In genomic region chr12:52865090-52865944, GRCh38 we compare ENCODE assay signal across 7 cellular contexts. TPM values are rescaled to one million over a fixed set of nuclear protein-coding genes. Genes with fewer than 3 reads are reported as not detected.
DNase-seq lines count a peak whose midpoint lies in the region; ATAC-seq and TF ChIP-seq lines count a peak whose summit lies in the region.

No MANE protein-coding gene starts in this region.

- no peaks in the 10 kb centered on the region for H3K27me3 ChIP-seq in RWPE2 (ENCODE audit: insufficient read depth, poor library complexity, severe bottlenecking)
- no peaks in the 10 kb centered on the region for H3K27me3 ChIP-seq in endodermal cell (ENCODE audit: control insufficient read depth, insufficient read depth, low read length, poor library complexity, severe bottlenecking)
- H3K27me3 ChIP-seq in aorta (ENCODE audit: control insufficient read depth in 1 of 2, insufficient read depth in 2 of 2, low read length in 1 of 2), result no peaks in the 10 kb centered on the region

- peaks cover 3% of the 10 kb centered on the region for H3K27me3 Mint-ChIP-seq in endodermal cell (ENCODE audit: insufficient read depth)

- H3K4me1 ChIP-seq in RWPE2 (ENCODE audit: insufficient read depth, poor library complexity, severe bottlenecking) (peaks cover 22% of the 10 kb centered on the region), endodermal cell (ENCODE audit: control insufficient read depth, insufficient read depth, low read length) (no peaks in the 10 kb centered on the region), aorta (ENCODE audit: control insufficient read depth in 1 of 2, insufficient read depth in 2 of 2, low read length in 2 of 2) (no peaks in the 10 kb centered on the region)

- no peak overlapping the region for H3K9ac ChIP-seq in endodermal cell (ENCODE audit: extremely low read depth, low read length, poor library complexity, severe bottlenecking)

- intact Hi-C loops in aorta (cut with DNase I), result no loop called here

- H3K36me3 Mint-ChIP-seq in endodermal cell (ENCODE audit: low read depth), result no peaks in the 10 kb centered on the region

- no peak overlapping the region for H3K27ac Mint-ChIP-seq in endodermal cell

- no peak overlapping the region for H3K27ac ChIP-seq in RWPE2 (ENCODE audit: poor library complexity, severe bottlenecking)
- H3K27ac ChIP-seq in endodermal cell (ENCODE audit: low read depth, low read length), result no peak overlapping the region
- H3K27ac ChIP-seq in aorta (ENCODE audit: low read depth in 1 of 2, low read length in 2 of 2), result no peak overlapping the region

- peak; percentile 81 for DNase-seq in ELR (ENCODE audit: low read depth)
- no peak for DNase-seq in RWPE2 (ENCODE audit: low spot score)
- DNase-seq in endodermal cell, result peak; percentile 98
- peak; percentile 20 for DNase-seq in midbrain (lab: John Stamatoyannopoulos, UW)
- DNase-seq in aorta, result peak; percentile 66 to 84

- no peaks in the 10 kb centered on the region for H3K9me3 ChIP-seq in RWPE2 (ENCODE audit: severe bottlenecking)
- no peaks in the 10 kb centered on the region for H3K9me3 ChIP-seq in endodermal cell (ENCODE audit: control insufficient read depth, low read length)
- H3K9me3 ChIP-seq in aorta (ENCODE audit: control insufficient read depth, low read length), result no peaks in the 10 kb centered on the region

- H3K4me1 Mint-ChIP-seq in endodermal cell, result no peaks in the 10 kb centered on the region

- peak; percentile 86 for TF ChIP-seq CTCF in LNCAP (IDR thresholded peaks at IDR 0.05)
- TF ChIP-seq CTCF in RWPE2 (IDR thresholded peaks at IDR 0.05; ENCODE audit: poor library complexity, severe bottlenecking), result peak; percentile 86
- peak; percentile 93 for TF ChIP-seq CTCF in endodermal cell (conservative IDR thresholded peaks at IDR 0.05)

- WGBS in endodermal cell (ENCODE audit: insufficient coverage in 1 of 2, insufficient read length in 1 of 2), 2 experiments, result 54 to 62% methylated on average over 10 of the region's 10 CpGs
- WGBS in aorta, 2 donors, result 50 to 55% methylated on average over 10 of the region's 10 CpGs

- H3K9me3 Mint-ChIP-seq in endodermal cell, result no peaks in the 10 kb centered on the region

- peak; percentile 61 for ATAC-seq in RWPE2 (ENCODE audit: low read depth)
- ATAC-seq in aorta (ENCODE audit: low FRiP score), result peak; percentile 43
- no peak for ATAC-seq in HG02852 (IDR thresholded peaks at IDR 0.05; ENCODE audit: unreplicated experiment)

- H3K4me3 Mint-ChIP-seq in endodermal cell, result no peak overlapping the region

- H3K36me3 ChIP-seq in RWPE2 (ENCODE audit: low read depth) (no peaks in the 10 kb centered on the region), endodermal cell (ENCODE audit: control insufficient read depth, insufficient read depth, low read length) (no peaks in the 10 kb centered on the region), aorta (ENCODE audit: control insufficient read depth in 1 of 2, insufficient read depth in 2 of 2, low read length in 1 of 2) (no peaks in the 10 kb centered on the region)

- no peak overlapping the region for H3K4me3 ChIP-seq in RWPE2 (ENCODE audit: severe bottlenecking)
- no peak overlapping the region for H3K4me3 ChIP-seq in endodermal cell (ENCODE audit: low read length)
- no peak overlapping the region for H3K4me3 ChIP-seq in aorta (ENCODE audit: low read length in 2 of 2)

RNA-seq across cellular contexts. Expression of gene KRT78, which starts 16.5 kb away (rescaled TPM):
- total RNA-seq in endodermal cell (not detected), aorta (not detected)
- not detected for polyA plus RNA-seq in endodermal cell (2013, experiment 1 of 2)
- not detected for polyA plus RNA-seq in endodermal cell (2013, experiment 2 of 2)
- polyA plus RNA-seq in aorta, result 1 to 10 TPM in 1 of 2 donors, under 1 TPM in 1; 0.10 to 2.0 TPM

RNA-seq across cellular contexts. Expression of gene KRT79, which starts 31.2 kb away (rescaled TPM):
- total RNA-seq in endodermal cell (not detected), aorta (not detected)
- polyA plus RNA-seq in endodermal cell (2013, experiment 1 of 2), result not detected
- polyA plus RNA-seq in endodermal cell (2013, experiment 2 of 2), result not detected
- not detected for polyA plus RNA-seq in aorta

RNA-seq across cellular contexts. Expression of gene KRT8, which starts 39.6 kb away (rescaled TPM):
- 1,000 to 10,000 TPM; 1,663 to 1,920 TPM for total RNA-seq in endodermal cell
- polyA plus RNA-seq in endodermal cell (2013, experiment 1 of 2), result 445 TPM
- 561 TPM for polyA plus RNA-seq in endodermal cell (2013, experiment 2 of 2)
- 100 to 1,000 TPM in 1 of 2 donors, 10 to 100 TPM in 1; 34.5 to 102 TPM for total RNA-seq in aorta
- polyA plus RNA-seq in aorta, result 100 to 1,000 TPM in 1 of 2 donors, 10 to 100 TPM in 1; 39.4 to 323 TPM

RNA-seq across cellular contexts. Expression of gene KRT4, which starts 51.4 kb away (rescaled TPM):
- total RNA-seq in endodermal cell (not detected), aorta (not detected)
- polyA plus RNA-seq in endodermal cell (2013, experiment 1 of 2), result not detected
- not detected for polyA plus RNA-seq in endodermal cell (2013, experiment 2 of 2)
- polyA plus RNA-seq in aorta, result 1 to 10 TPM; 3.9 to 4.6 TPM

Comparison
In these comparisons a context has a peak if more than half of its experiments do, and no peak if none do; other contexts are left out.
1. RNA of gene KRT8, which starts 39.6 kb away (total RNA-seq): 1,663 to 1,920 TPM in endodermal cell; 34.5 to 102 TPM in aorta; every median in the first group is over 10 times any median in the second.
2. Peak in every context shown above with its lines, with median percentiles within 50 percentile points of each other: CTCF ChIP-seq.